Comparison of ENCODE assay signal across 1 cellular context in the genomic region with DNA sequence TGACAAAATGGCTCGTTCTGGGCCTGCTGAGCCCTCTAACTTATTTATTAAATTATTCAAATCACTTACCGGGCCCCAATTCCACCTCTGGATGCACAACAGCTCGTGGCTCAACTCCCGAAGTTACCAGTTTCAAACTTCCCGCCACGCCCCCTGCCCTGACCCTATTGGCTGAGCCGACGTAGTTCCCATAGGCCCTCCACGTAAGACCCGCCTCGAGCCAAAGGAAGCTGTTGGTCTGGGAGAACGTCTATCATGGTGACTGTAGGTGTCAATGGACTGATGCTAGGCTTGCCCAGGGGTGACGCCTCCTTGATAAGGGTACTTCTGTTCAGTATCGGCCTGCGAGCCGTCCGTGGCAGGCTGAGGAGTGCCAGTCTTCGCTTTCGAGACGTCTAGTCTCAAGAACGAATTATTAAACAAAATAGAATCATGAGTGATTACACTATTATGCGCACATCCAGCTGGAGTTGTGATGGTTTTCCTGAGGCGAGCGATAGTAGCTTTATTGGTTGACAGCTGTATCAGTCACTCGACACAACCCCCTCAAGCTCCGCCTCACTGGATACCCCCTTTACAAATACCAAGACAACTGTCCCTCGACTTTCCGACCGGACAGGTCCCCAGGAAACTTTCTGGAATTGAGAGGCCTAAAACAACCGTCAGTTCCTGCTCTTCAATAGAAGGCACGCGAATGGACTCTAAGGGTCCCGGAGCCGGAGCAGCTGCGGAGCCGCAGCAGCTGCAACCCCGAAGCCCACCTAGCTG.
A peak's percentile ranks its signal among the peaks of the same experiment; 100 is the strongest.
TF ChIP-seq lines count a peak whose summit lies in the region.

A gene (minus strand): TSS at position 134 of the 768 bp plus-strand sequence. CDS start 334 bp downstream, outside the sequence.

TF ChIP-seq in HepG2, 621 proteins besides CTCF, POLR2A, EP300 and RAD21 (continued from another document and continues in another):
- TF ChIP-seq, protein P1, sequence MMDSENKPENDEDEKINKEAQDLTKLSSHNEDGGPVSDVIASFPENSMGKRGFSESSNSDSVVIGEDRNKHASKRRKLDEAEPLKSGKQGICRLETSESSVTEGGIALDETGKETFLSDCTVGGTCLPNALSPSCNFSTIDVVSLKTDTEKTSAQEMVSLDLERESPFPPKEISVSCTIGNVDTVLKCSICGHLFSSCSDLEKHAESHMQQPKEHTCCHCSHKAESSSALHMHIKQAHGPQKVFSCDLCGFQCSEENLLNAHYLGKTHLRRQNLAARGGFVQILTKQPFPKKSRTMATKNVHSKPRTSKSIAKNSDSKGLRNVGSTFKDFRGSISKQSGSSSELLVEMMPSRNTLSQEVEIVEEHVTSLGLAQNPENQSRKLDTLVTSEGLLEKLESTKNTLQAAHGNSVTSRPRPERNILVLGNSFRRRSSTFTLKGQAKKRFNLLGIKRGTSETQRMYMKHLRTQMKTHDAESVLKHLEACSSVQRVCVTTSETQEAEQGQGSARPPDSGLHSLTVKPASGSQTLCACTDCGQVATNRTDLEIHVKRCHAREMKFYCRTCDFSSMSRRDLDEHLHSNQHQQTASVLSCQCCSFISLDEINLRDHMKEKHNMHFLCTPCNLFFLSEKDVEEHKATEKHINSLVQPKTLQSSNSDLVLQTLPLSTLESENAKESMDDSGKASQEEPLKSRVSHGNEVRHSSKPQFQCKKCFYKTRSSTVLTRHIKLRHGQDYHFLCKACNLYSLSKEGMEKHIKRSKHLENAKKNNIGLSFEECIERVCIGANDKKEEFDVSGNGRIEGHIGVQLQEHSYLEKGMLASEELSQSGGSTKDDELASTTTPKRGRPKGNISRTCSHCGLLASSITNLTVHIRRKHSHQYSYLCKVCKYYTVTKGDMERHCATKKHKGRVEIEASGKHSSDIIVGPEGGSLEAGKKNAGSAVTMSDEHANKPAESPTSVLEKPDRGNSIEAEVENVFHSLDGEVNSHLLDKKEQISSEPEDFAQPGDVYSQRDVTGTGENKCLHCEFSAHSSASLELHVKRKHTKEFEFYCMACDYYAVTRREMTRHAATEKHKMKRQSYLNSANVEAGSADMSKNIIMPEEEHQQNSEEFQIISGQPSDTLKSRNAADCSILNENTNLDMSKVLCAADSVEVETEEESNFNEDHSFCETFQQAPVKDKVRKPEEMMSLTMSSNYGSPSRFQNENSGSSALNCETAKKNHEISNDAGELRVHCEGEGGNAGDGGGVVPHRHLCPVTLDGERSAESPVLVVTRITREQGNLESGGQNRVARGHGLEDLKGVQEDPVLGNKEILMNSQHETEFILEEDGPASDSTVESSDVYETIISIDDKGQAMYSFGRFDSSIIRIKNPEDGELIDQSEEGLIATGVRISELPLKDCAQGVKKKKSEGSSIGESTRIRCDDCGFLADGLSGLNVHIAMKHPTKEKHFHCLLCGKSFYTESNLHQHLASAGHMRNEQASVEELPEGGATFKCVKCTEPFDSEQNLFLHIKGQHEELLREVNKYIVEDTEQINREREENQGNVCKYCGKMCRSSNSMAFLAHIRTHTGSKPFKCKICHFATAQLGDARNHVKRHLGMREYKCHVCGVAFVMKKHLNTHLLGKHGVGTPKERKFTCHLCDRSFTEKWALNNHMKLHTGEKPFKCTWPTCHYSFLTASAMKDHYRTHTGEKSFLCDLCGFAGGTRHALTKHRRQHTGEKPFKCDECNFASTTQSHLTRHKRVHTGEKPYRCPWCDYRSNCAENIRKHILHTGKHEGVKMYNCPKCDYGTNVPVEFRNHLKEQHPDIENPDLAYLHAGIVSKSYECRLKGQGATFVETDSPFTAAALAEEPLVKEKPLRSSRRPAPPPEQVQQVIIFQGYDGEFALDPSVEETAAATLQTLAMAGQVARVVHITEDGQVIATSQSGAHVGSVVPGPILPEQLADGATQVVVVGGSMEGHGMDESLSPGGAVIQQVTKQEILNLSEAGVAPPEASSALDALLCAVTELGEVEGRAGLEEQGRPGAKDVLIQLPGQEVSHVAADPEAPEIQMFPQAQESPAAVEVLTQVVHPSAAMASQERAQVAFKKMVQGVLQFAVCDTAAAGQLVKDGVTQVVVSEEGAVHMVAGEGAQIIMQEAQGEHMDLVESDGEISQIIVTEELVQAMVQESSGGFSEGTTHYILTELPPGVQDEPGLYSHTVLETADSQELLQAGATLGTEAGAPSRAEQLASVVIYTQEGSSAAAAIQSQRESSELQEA (CRISPR knock-in tag; IDR thresholded peaks at IDR 0.05; ENCODE audit: not compliant biosample characterization), result no peak
- TF ChIP-seq, protein P2, sequence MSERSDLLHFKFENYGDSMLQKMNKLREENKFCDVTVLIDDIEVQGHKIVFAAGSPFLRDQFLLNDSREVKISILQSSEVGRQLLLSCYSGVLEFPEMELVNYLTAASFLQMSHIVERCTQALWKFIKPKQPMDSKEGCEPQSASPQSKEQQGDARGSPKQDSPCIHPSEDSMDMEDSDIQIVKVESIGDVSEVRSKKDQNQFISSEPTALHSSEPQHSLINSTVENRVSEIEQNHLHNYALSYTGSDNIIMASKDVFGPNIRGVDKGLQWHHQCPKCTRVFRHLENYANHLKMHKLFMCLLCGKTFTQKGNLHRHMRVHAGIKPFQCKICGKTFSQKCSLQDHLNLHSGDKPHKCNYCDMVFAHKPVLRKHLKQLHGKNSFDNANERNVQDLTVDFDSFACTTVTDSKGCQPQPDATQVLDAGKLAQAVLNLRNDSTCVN (CRISPR knock-in tag; IDR thresholded peaks at IDR 0.05; ENCODE audit: borderline replicate concordance), result no peak
- no peak for TF ChIP-seq SP1 (IDR thresholded peaks at IDR 0.05)
- peak; percentile 49 for TF ChIP-seq SP1 (CRISPR knock-in tag; IDR thresholded peaks at IDR 0.05)
- TF ChIP-seq ZFX (CRISPR knock-in tag; IDR thresholded peaks at IDR 0.05; ENCODE audit: low read depth), result peak; percentile 62; the same call in 1 of the 2 replicates
- TF ChIP-seq NFYC (CRISPR knock-in tag; IDR thresholded peaks at IDR 0.05), result peak; percentile 99
- TF ChIP-seq ZMYM4 (CRISPR knock-in tag; IDR thresholded peaks at IDR 0.05), result peak; percentile 13; the same call in 1 of the 2 replicates
- TF ChIP-seq ATF7-NPFF (CRISPR knock-in tag; IDR thresholded peaks at IDR 0.05; ENCODE audit: low read depth), result peak; percentile 46
- TF ChIP-seq, protein P3, sequence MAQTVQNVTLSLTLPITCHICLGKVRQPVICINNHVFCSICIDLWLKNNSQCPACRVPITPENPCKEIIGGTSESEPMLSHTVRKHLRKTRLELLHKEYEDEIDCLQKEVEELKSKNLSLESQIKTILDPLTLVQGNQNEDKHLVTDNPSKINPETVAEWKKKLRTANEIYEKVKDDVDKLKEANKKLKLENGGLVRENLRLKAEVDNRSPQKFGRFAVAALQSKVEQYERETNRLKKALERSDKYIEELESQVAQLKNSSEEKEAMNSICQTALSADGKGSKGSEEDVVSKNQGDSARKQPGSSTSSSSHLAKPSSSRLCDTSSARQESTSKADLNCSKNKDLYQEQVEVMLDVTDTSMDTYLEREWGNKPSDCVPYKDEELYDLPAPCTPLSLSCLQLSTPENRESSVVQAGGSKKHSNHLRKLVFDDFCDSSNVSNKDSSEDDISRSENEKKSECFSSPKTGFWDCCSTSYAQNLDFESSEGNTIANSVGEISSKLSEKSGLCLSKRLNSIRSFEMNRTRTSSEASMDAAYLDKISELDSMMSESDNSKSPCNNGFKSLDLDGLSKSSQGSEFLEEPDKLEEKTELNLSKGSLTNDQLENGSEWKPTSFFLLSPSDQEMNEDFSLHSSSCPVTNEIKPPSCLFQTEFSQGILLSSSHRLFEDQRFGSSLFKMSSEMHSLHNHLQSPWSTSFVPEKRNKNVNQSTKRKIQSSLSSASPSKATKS (CRISPR knock-in tag; IDR thresholded peaks at IDR 0.05), result no peak
- no peak for TF ChIP-seq ZNF274 (CRISPR knock-in tag; IDR thresholded peaks at IDR 0.05)
- peak; percentile 77; the same call in 1 of the 2 replicates for TF ChIP-seq CCDC6 (CRISPR knock-in tag; IDR thresholded peaks at IDR 0.05)
- peak; percentile 89 for TF ChIP-seq HDAC1 (CRISPR knock-in tag; IDR thresholded peaks at IDR 0.05)
- TF ChIP-seq DMAP1 (CRISPR knock-in tag; IDR thresholded peaks at IDR 0.05), result peak; percentile 68
- no peak for TF ChIP-seq RFXANK (CRISPR knock-in tag; IDR thresholded peaks at IDR 0.05)
- peak; percentile 69; the same call in 1 of the 2 replicates for TF ChIP-seq ZNF343 (CRISPR knock-in tag; IDR thresholded peaks at IDR 0.05)
- peak; percentile 20; the same call in 1 of the 2 replicates for TF ChIP-seq FOSL2 (CRISPR knock-in tag; IDR thresholded peaks at IDR 0.05)
- TF ChIP-seq, protein P4, sequence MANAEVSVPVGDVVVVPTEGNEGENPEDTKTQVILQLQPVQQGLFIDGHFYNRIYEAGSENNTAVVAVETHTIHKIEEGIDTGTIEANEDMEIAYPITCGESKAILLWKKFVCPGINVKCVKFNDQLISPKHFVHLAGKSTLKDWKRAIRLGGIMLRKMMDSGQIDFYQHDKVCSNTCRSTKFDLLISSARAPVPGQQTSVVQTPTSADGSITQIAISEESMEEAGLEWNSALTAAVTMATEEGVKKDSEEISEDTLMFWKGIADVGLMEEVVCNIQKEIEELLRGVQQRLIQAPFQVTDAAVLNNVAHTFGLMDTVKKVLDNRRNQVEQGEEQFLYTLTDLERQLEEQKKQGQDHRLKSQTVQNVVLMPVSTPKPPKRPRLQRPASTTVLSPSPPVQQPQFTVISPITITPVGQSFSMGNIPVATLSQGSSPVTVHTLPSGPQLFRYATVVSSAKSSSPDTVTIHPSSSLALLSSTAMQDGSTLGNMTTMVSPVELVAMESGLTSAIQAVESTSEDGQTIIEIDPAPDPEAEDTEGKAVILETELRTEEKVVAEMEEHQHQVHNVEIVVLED (CRISPR knock-in tag; IDR thresholded peaks at IDR 0.05; ENCODE audit: borderline replicate concordance), result no peak
- TF ChIP-seq, protein P5, sequence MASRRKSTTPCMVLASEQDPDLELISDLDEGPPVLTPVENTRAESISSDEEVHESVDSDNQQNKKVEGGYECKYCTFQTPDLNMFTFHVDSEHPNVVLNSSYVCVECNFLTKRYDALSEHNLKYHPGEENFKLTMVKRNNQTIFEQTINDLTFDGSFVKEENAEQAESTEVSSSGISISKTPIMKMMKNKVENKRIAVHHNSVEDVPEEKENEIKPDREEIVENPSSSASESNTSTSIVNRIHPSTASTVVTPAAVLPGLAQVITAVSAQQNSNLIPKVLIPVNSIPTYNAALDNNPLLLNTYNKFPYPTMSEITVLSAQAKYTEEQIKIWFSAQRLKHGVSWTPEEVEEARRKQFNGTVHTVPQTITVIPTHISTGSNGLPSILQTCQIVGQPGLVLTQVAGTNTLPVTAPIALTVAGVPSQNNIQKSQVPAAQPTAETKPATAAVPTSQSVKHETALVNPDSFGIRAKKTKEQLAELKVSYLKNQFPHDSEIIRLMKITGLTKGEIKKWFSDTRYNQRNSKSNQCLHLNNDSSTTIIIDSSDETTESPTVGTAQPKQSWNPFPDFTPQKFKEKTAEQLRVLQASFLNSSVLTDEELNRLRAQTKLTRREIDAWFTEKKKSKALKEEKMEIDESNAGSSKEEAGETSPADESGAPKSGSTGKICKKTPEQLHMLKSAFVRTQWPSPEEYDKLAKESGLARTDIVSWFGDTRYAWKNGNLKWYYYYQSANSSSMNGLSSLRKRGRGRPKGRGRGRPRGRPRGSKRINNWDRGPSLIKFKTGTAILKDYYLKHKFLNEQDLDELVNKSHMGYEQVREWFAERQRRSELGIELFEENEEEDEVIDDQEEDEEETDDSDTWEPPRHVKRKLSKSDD (CRISPR knock-in tag; IDR thresholded peaks at IDR 0.05; ENCODE audit: low read depth), result 0 out of 2 replicates have a peak, but pooled peaks have one; percentile 45
- TF ChIP-seq TRIM24 (CRISPR knock-in tag; IDR thresholded peaks at IDR 0.05), result no peak
- TF ChIP-seq ZNF878 (CRISPR knock-in tag; IDR thresholded peaks at IDR 0.05), result 0 out of 2 replicates have a peak, but pooled peaks have one; percentile 73
- TF ChIP-seq, protein P6, sequence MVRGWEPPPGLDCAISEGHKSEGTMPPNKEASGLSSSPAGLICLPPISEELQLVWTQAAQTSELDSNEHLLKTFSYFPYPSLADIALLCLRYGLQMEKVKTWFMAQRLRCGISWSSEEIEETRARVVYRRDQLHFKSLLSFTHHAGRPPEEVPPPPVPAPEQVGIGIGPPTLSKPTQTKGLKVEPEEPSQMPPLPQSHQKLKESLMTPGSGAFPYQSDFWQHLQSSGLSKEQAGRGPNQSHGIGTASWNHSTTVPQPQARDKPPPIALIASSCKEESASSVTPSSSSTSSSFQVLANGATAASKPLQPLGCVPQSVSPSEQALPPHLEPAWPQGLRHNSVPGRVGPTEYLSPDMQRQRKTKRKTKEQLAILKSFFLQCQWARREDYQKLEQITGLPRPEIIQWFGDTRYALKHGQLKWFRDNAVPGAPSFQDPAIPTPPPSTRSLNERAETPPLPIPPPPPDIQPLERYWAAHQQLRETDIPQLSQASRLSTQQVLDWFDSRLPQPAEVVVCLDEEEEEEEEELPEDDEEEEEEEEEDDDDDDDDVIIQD (CRISPR knock-in tag; IDR thresholded peaks at IDR 0.05; ENCODE audit: low read depth), result no peak
- peak; percentile 46; the same call in 1 of the 2 replicates for TF ChIP-seq ZSCAN21 (CRISPR knock-in tag; IDR thresholded peaks at IDR 0.05; ENCODE audit: borderline replicate concordance)
- no peak for TF ChIP-seq ZNF850 (CRISPR knock-in tag; conservative IDR thresholded peaks at IDR 0.05)
- no peak for TF ChIP-seq ZNF543 (CRISPR knock-in tag; IDR thresholded peaks at IDR 0.05)
- 0 out of 2 replicates have a peak, but pooled peaks have one; percentile 20 for TF ChIP-seq ZNF766 (CRISPR knock-in tag; IDR thresholded peaks at IDR 0.05; ENCODE audit: borderline replicate concordance)
- no peak for TF ChIP-seq ZNF7 (CRISPR knock-in tag; IDR thresholded peaks at IDR 0.05)
- TF ChIP-seq NCOA1 (CRISPR knock-in tag; IDR thresholded peaks at IDR 0.05), result 0 out of 2 replicates have a peak, but pooled peaks have one; percentile 3
- no peak; the same call in none of the 2 replicates for TF ChIP-seq MEF2D (CRISPR knock-in tag; IDR thresholded peaks at IDR 0.05)
- 0 out of 2 replicates have a peak, but pooled peaks have one; percentile 21 for TF ChIP-seq KLF12 (CRISPR knock-in tag; IDR thresholded peaks at IDR 0.05; ENCODE audit: borderline replicate concordance)
- peak; percentile 13; the same call in 1 of the 2 replicates for TF ChIP-seq MYNN (CRISPR knock-in tag; IDR thresholded peaks at IDR 0.05; ENCODE audit: low read depth)
- TF ChIP-seq, protein P7, sequence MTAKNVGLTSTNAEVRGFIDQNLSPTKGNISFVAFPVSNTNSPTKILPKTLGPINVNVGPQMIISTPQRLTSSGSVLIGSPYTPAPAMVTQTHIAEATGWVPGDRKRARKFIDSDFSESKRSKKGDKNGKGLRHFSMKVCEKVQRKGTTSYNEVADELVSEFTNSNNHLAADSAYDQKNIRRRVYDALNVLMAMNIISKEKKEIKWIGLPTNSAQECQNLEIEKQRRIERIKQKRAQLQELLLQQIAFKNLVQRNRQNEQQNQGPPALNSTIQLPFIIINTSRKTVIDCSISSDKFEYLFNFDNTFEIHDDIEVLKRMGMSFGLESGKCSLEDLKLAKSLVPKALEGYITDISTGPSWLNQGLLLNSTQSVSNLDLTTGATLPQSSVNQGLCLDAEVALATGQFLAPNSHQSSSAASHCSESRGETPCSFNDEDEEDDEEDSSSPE (CRISPR knock-in tag; IDR thresholded peaks at IDR 0.05), result peak; percentile 100
- TF ChIP-seq SIN3A (IDR thresholded peaks at IDR 0.05; ENCODE audit: borderline replicate concordance, low read depth, low read length), result peak; percentile 96
- no peak for TF ChIP-seq ZNF83 (CRISPR knock-in tag; IDR thresholded peaks at IDR 0.05; ENCODE audit: borderline replicate concordance)
- no peak for TF ChIP-seq IKZF4 (CRISPR knock-in tag; IDR thresholded peaks at IDR 0.05; ENCODE audit: borderline replicate concordance, low read depth, not compliant biosample characterization)
- TF ChIP-seq, protein P8, sequence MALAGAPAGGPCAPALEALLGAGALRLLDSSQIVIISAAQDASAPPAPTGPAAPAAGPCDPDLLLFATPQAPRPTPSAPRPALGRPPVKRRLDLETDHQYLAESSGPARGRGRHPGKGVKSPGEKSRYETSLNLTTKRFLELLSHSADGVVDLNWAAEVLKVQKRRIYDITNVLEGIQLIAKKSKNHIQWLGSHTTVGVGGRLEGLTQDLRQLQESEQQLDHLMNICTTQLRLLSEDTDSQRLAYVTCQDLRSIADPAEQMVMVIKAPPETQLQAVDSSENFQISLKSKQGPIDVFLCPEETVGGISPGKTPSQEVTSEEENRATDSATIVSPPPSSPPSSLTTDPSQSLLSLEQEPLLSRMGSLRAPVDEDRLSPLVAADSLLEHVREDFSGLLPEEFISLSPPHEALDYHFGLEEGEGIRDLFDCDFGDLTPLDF (CRISPR knock-in tag; IDR thresholded peaks at IDR 0.05), result peak; percentile 82
